ENCODE assay signal across 3 cellular contexts in the genomic region with DNA sequence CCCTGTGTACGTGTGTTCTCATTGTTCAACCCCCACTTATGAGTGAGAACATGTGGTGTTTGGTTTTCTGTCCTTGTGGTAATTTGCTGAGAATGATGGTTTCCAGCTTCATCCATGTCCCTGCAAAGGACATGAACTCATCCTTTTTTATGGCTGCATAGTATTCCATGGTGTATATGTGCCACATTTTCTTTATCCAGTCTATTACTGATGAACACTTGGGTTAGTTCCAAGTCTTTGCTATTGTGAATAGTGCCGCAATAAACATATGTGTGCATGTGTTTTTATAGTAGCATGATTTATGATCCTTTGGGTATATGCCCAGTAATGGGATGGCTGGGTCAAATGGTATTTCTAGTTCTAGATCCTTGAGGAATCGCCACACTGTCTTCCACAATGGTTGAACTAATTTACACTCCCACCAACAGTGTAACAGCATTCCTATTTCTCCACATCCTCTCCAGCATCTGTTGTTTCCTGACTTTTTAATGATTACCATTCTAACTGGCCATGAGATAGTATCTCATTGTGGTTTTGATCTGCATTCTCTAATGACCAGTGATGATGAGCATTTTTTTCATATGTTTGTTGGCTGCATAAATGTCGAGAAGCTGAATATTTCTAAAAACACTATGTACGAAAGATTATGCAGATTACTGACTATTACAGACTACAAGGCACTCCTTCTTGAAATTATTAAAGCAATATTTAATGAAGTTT.
TF ChIP-seq lines count a peak whose summit lies in the region.

No MANE protein-coding gene starts in this region.

TF ChIP-seq in HCT116, 20 proteins besides CTCF, POLR2A, EP300 and RAD21:
- TF ChIP-seq POLR2AphosphoS5 (IDR thresholded peaks at IDR 0.05; ENCODE audit: low read depth, low read length), result peak; percentile 29; the same call in 1 of the 2 replicates

TF ChIP-seq in SK-N-SH, 30 proteins besides CTCF, POLR2A, EP300 and RAD21:
- TF ChIP-seq, protein P1, sequence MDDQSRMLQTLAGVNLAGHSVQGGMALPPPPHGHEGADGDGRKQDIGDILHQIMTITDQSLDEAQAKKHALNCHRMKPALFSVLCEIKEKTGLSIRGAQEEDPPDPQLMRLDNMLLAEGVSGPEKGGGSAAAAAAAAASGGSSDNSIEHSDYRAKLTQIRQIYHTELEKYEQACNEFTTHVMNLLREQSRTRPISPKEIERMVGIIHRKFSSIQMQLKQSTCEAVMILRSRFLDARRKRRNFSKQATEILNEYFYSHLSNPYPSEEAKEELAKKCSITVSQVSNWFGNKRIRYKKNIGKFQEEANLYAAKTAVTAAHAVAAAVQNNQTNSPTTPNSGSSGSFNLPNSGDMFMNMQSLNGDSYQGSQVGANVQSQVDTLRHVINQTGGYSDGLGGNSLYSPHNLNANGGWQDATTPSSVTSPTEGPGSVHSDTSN (IDR thresholded peaks at IDR 0.05), result 0 out of 2 replicates have a peak, but pooled peaks have one; percentile 23
- TF ChIP-seq TCF12 (IDR thresholded peaks at IDR 0.05), result peak; percentile 41

TF ChIP-seq in K562, 482 proteins besides CTCF, POLR2A, EP300 and RAD21:
- TF ChIP-seq ZNF146 (CRISPR knock-in tag; IDR thresholded peaks at IDR 0.05; ENCODE audit: unreplicated experiment), result peak; percentile 50
